ENCODE assay signal across 1 cellular context in genomic region chr11:66289548-66290331, GRCh38.
TF ChIP-seq lines count a peak whose summit lies in the region.

No MANE protein-coding gene starts in this region.

TF ChIP-seq in endothelial cell of umbilical vein, 7 proteins besides CTCF, POLR2A, EP300 and RAD21 (continued from another document):
- TF ChIP-seq POLR2AphosphoS5 (IDR thresholded peaks at IDR 0.05; ENCODE audit: insufficient read depth, low read depth, low read length) (no peak), GATA2 (IDR thresholded peaks at IDR 0.05; ENCODE audit: insufficient read depth, insufficient read length, low read depth, low read length) (no peak), FOS (IDR thresholded peaks at IDR 0.05; ENCODE audit: borderline replicate concordance, insufficient read depth, low read length) (no peak), MYC (IDR thresholded peaks at IDR 0.05; ENCODE audit: low read depth, low read length) (no peak)
